1 cellular context compared by ENCODE assay signal in genomic region chr11:71786369-71787013, GRCh38.
TF ChIP-seq lines count a peak whose summit lies in the region.

No MANE protein-coding gene starts in this region.

TF ChIP-seq in HEK293, 187 proteins besides CTCF, POLR2A, EP300 and RAD21 (continued from another document):
- TF ChIP-seq SP2 (tag by site-specific recombination; IDR thresholded peaks at IDR 0.05) (peak; percentile 83), SP3 (tag by site-specific recombination; IDR thresholded peaks at IDR 0.05) (peak; percentile 89), GLIS2 (tag by site-specific recombination; IDR thresholded peaks at IDR 0.05) (peak; percentile 75), PATZ1 (tag by site-specific recombination; IDR thresholded peaks at IDR 0.05) (0 out of 2 replicates have a peak, but pooled peaks have one; percentile 49), KLF8 (tag by site-specific recombination; IDR thresholded peaks at IDR 0.05) (peak; percentile 81), KLF1 (tag by site-specific recombination; IDR thresholded peaks at IDR 0.05) (peak; percentile 27; the same call in 1 of the 2 replicates)
